In genomic region chr7:47906883-47907282, GRCh38 we compare ENCODE assay signal across 24 cellular contexts. TPM values are rescaled to one million over a fixed set of nuclear protein-coding genes. Genes with fewer than 3 reads are reported as not detected.
"Had no signal": no experiment of that assay in that cellular context is flagged by ENCODE, and none has a peak within 500 bp of the region (broad histone marks: within the 10 kb centered on the region; RNA-seq: fewer than 3 reads in every experiment).

No MANE protein-coding gene starts in this region.

- H3K4me1 ChIP-seq: esophagus muscularis mucosa, foreskin keratinocyte, parathyroid adenoma, thyroid gland had no signal

- H3K4me3 ChIP-seq: coronary artery, esophagus muscularis mucosa, heart right ventricle, lung, smooth muscle cell, stomach, thyroid gland had no signal

- ATAC-seq: foreskin keratinocyte, heart right ventricle, left cardiac atrium, left ventricle myocardium superior, natural killer cell, sciatic nerve had no signal

- DNase-seq: dermis blood vessel endothelial cell; effector memory CD4-positive, alpha-beta T cell; foreskin keratinocyte; glutamatergic neuron; heart right ventricle; hippocampal formation; left cardiac atrium; left ventricle myocardium superior; natural killer cell; occipital lobe; stimulated activated CD4-positive, alpha-beta T cell treated with anti-CD3 and anti-CD28 coated beads, Interleukin-12 subunit alpha, Interleukin-12 subunit beta, amount 100 ng/mL, for 4 hours; stimulated activated CD4-positive, alpha-beta T cell treated with anti-CD3 and anti-CD28 coated beads, Interleukin-1b, Interleukin-23, amount 100 ng/mL, for 48 hours; stimulated activated CD4-positive, alpha-beta T cell treated with anti-CD3 and anti-CD28 coated beads, Interleukin-4, amount 100 ng/mL, for 1 hour; stimulated activated CD8-positive, alpha-beta memory T cell treated with anti-CD3 and anti-CD28 coated beads, Interleukin-4, amount 100 ng/mL, for 48 hours; stimulated activated naive CD4-positive, alpha-beta T cell treated with Interleukin-2 at 50 U/mL for 16 hours; stomach; thyroid gland had no signal

- H3K27me3 ChIP-seq: esophagus muscularis mucosa, heart right ventricle, stomach, thyroid gland had no signal

- H3K9me3 ChIP-seq: esophagus muscularis mucosa, heart right ventricle, stomach, thyroid gland had no signal

- H3K27ac ChIP-seq: coronary artery, esophagus muscularis mucosa, foreskin keratinocyte, heart right ventricle, parathyroid adenoma, stomach, thyroid gland had no signal

- H3K36me3 ChIP-seq: stomach, thyroid gland had no signal

RNA-seq across cellular contexts. Expression of gene PKD1L1, which starts 41.4 kb away (rescaled TPM):
- total RNA-seq: epithelial cell of proximal tubule had no signal
